In the genomic region with DNA sequence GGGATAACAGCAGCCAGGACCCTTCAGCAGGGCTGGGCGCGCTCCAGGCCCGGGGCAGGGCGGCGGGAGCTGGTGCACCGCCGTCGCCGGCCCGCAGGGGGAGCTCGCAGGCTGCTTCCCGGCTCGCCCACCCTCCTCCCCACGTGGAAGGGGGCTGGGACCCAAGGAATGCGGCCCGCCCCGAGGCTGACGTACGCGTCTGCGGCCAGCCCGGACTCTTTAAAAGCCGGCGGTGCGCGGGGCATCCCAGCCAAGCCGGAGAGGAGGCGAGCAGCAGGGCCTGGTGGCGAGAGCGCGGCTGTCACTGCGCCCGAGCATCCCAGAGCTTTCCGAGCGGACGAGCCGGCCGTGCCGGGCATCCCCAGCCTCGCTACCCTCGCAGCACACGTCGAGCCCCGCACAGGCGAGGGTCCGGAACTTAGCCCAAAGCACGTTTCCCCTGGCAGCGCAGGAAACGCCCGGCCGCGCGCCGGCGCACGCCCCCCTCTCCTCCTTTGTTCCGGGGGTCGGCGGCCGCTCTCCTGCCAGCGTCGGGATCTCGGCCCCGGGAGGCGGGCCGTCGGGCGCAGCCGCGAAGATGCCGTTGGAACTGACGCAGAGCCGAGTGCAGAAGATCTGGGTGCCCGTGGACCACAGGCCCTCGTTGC, we compare ENCODE assay signal across 1 cellular context.
A peak's percentile ranks its signal among the peaks of the same experiment; 100 is the strongest.
TF ChIP-seq lines count a peak whose summit lies in the region.

TSS of gene PFKFB3 (plus strand) at position 249 of the 647 bp plus-strand sequence. CDS start at position 578, 329 bp downstream.

TF ChIP-seq in PFSK-1, 5 proteins besides CTCF, POLR2A, EP300 and RAD21:
- TF ChIP-seq TAF1 (IDR thresholded peaks at IDR 0.05; ENCODE audit: borderline replicate concordance, insufficient read depth, low read length) (no peak), FOXP2 (optimal IDR thresholded peaks at IDR 0.05; ENCODE audit: borderline replicate concordance, extremely low read depth, extremely low read length, insufficient read depth) (peak; percentile 90), POLR2AphosphoS5 (IDR thresholded peaks at IDR 0.05; ENCODE audit: low read depth, low read length) (peak; percentile 91), SIN3A (IDR thresholded peaks at IDR 0.05; ENCODE audit: borderline replicate concordance, insufficient read depth, low read length) (peak; percentile 47; the same call in 1 of the 2 replicates)
- TF ChIP-seq, protein P1, sequence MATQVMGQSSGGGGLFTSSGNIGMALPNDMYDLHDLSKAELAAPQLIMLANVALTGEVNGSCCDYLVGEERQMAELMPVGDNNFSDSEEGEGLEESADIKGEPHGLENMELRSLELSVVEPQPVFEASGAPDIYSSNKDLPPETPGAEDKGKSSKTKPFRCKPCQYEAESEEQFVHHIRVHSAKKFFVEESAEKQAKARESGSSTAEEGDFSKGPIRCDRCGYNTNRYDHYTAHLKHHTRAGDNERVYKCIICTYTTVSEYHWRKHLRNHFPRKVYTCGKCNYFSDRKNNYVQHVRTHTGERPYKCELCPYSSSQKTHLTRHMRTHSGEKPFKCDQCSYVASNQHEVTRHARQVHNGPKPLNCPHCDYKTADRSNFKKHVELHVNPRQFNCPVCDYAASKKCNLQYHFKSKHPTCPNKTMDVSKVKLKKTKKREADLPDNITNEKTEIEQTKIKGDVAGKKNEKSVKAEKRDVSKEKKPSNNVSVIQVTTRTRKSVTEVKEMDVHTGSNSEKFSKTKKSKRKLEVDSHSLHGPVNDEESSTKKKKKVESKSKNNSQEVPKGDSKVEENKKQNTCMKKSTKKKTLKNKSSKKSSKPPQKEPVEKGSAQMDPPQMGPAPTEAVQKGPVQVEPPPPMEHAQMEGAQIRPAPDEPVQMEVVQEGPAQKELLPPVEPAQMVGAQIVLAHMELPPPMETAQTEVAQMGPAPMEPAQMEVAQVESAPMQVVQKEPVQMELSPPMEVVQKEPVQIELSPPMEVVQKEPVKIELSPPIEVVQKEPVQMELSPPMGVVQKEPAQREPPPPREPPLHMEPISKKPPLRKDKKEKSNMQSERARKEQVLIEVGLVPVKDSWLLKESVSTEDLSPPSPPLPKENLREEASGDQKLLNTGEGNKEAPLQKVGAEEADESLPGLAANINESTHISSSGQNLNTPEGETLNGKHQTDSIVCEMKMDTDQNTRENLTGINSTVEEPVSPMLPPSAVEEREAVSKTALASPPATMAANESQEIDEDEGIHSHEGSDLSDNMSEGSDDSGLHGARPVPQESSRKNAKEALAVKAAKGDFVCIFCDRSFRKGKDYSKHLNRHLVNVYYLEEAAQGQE (IDR thresholded peaks at IDR 0.05; ENCODE audit: insufficient read depth in 1 of 2, low read depth in 2 of 2, low read length in 2 of 2), result 0 out of 4 replicates have a peak, but pooled peaks of 1 of the 2 experiments have one; percentile 31
